Comparison of ENCODE assay signal across 8 cellular contexts in genomic region chr3:123757281-123757940, GRCh38.
DNase-seq lines count a peak whose midpoint lies in the region; ATAC-seq, FAIRE-seq and TF ChIP-seq lines count a peak whose summit lies in the region.

No MANE protein-coding gene starts in this region.

- 88% methylated on average over 5 of the region's 5 CpGs for WGBS in HepG2 (ENCODE audit: low lambda C conversion rate)
- WGBS in aorta, 2 donors, result 62 to 65% methylated on average over 5 of the region's 5 CpGs

- no peak overlapping the region for H2AFZ ChIP-seq in HepG2 (ENCODE audit: low read length)

- H4K20me1 ChIP-seq in HepG2 (ENCODE audit: insufficient read depth, low read length), result no peaks in the 10 kb centered on the region

- H3K9ac ChIP-seq in HepG2 (ENCODE audit: insufficient read depth, low read depth, low read length), result peak overlapping the region; percentile 36

- CTCF ChIA-PET in HepG2 (lab: Yijun Ruan, JAX; ENCODE audit: low intra/inter-chr PET ratio, low total read pairs), result no interaction called here

- BruUV-seq in HepG2 (replicated peaks; lab: Mats Ljungman, UMichigan), result no TSS peak

- no peak for TF ChIP-seq EP300 in HepG2 (IDR thresholded peaks at IDR 0.05; ENCODE audit: low read depth in 2 of 2, low read length in 2 of 2)
- TF ChIP-seq EP300 in HepG2 (CRISPR knock-in tag; IDR thresholded peaks at IDR 0.05; ENCODE audit: borderline replicate concordance), result no peak

- ATAC-seq in Right ventricle myocardium superior (ENCODE audit: poor library complexity) (peak; percentile 77), HepG2 (no peak), aorta (ENCODE audit: low FRiP score) (peak; percentile 37), GM21528 (IDR thresholded peaks at IDR 0.05; ENCODE audit: low FRiP score, unreplicated experiment) (no peak)

- POLR2A ChIA-PET in HepG2 (lab: Yijun Ruan, JAX), result no interaction called here

- H3K27ac ChIP-seq in HepG2 (ENCODE audit: extremely low read length, insufficient read depth, low read length) (peak overlapping the region; percentile 90), aorta (ENCODE audit: low read depth in 1 of 2, low read length in 2 of 2) (peak overlapping the region; percentile 23 to 78)

- H3K27me3 ChIP-seq in HepG2 (ENCODE audit: control insufficient read depth in 1 of 2, insufficient read depth in 2 of 2, low read length in 2 of 2) (no peaks in the 10 kb centered on the region), aorta (ENCODE audit: control insufficient read depth in 1 of 2, insufficient read depth in 2 of 2, low read length in 1 of 2) (no peaks in the 10 kb centered on the region)

- no peak overlapping the region; a peak in 1 of 6 replicates for H3K4me3 ChIP-seq in HepG2 (replicated peaks in 1 of 3; ENCODE audit: insufficient read depth in 1 of 3, low read depth in 2 of 3, low read length in 3 of 3)
- no peak overlapping the region for H3K4me3 ChIP-seq in aorta (ENCODE audit: low read length in 2 of 2)

- in situ Hi-C loops in HepG2 (cut with HindIII; ENCODE audit: extremely low pct_ligation_motif_present, low pct_unique_long_range_greater_than_20kb), result loop anchor here (5.0 kb wide), 1 partner anchor 45 kb away; no protein-coding TSS in a partner anchor

- peak overlapping the region; percentile 60 for H3K4me2 ChIP-seq in HepG2 (ENCODE audit: low read depth, low read length)

- no peak for TF ChIP-seq POLR2A in HepG2 (IDR thresholded peaks at IDR 0.05; ENCODE audit: insufficient read depth in 1 of 2, low read depth in 2 of 2, low read length in 2 of 2)

- H3K9me3 ChIP-seq in HepG2 (ENCODE audit: low read length), result no peaks in the 10 kb centered on the region
- H3K9me3 ChIP-seq in aorta (ENCODE audit: control insufficient read depth, low read length), result no peaks in the 10 kb centered on the region

- H3K4me1 ChIP-seq in HepG2 (ENCODE audit: insufficient read depth, low read length) (peaks cover 89% of the 10 kb centered on the region), aorta (ENCODE audit: control insufficient read depth in 1 of 2, insufficient read depth in 2 of 2, low read length in 2 of 2) (peaks cover 9 to 16% of the 10 kb centered on the region in 2 donors)

- H3K36me3 ChIP-seq in HepG2 (replicated peaks in 1 of 2; ENCODE audit: control insufficient read depth in 1 of 2, insufficient read depth in 2 of 2, low read length in 2 of 2) (no peaks in the 10 kb centered on the region), aorta (ENCODE audit: control insufficient read depth in 1 of 2, insufficient read depth in 2 of 2, low read length in 1 of 2) (no peaks in the 10 kb centered on the region)

- TF ChIP-seq CTCF in HepG2 (CRISPR knock-in tag; IDR thresholded peaks at IDR 0.05), result no peak

- DNase-seq in Right ventricle myocardium superior (peak; percentile 84), cardiac septum (ENCODE audit: low spot score) (no peak), UCSD-AML1 (lab: John Stamatoyannopoulos, UW; ENCODE audit: unreplicated experiment) (peak; percentile 73), HepG2 (ENCODE audit: low spot score) (no peak), aorta (peak in 1 of 2 donors; percentile 88), HPDE6-E6E7 (ENCODE audit: extremely low spot score) (no peak), HCEC 1CT (no peak)

- intact Hi-C loops in Right ventricle myocardium superior (cut with DNase I), result no loop called here
- intact Hi-C loops in cardiac septum (cut with DNase I), result no loop called here
- intact Hi-C loops in HepG2 (cut with micrococcal nuclease; ENCODE audit: unreplicated experiment), result loop anchor here (10.0 kb wide), 1 partner anchor 207 kb away; the partner anchor contains the start of gene CCDC14
- intact Hi-C loops in aorta (cut with DNase I), result loop anchor here in 1 of 2 donors (5.0 kb wide), 1 partner anchor 125 kb away; the partner anchor contains the start of gene MYLK

- no peak for FAIRE-seq in HepG2 (lab: Jason Lieb, UNC)

- no peak for TF ChIP-seq RAD21 in HepG2 (CRISPR knock-in tag; IDR thresholded peaks at IDR 0.05)

- peaks cover 19% of the 10 kb centered on the region for H3K79me2 ChIP-seq in HepG2 (ENCODE audit: insufficient read depth, low read length)

TF ChIP-seq in HepG2, 621 proteins besides CTCF, POLR2A, EP300 and RAD21 (continues in another document):
- TF ChIP-seq MAFK (conservative IDR thresholded peaks at IDR 0.05 in 1 of 2, IDR thresholded peaks at IDR 0.05 in 1 of 2; ENCODE audit: low read length in 2 of 2) (peak; percentile 77 to 89), U2AF2 (IDR thresholded peaks at IDR 0.05; ENCODE audit: low read depth, low read length) (no peak), MAFF (IDR thresholded peaks at IDR 0.05; ENCODE audit: low read depth, low read length) (peak; percentile 78), ZNF782 (CRISPR knock-in tag; IDR thresholded peaks at IDR 0.05; ENCODE audit: borderline replicate concordance) (no peak), MYNN (CRISPR knock-in tag; IDR thresholded peaks at IDR 0.05; ENCODE audit: low read depth) (no peak), ZSCAN12 (CRISPR knock-in tag; IDR thresholded peaks at IDR 0.05) (no peak), ZHX2 (IDR thresholded peaks at IDR 0.05; ENCODE audit: low read depth) (no peak), ZHX2 (CRISPR knock-in tag; IDR thresholded peaks at IDR 0.05; ENCODE audit: borderline replicate concordance) (no peak), FOSL2 (CRISPR knock-in tag; IDR thresholded peaks at IDR 0.05) (no peak), FIP1L1 (IDR thresholded peaks at IDR 0.05; ENCODE audit: borderline replicate concordance, insufficient read depth, low read depth, low read length) (no peak), ZNF687 (CRISPR knock-in tag; IDR thresholded peaks at IDR 0.05) (peak; percentile 51), GATAD2A (CRISPR knock-in tag; IDR thresholded peaks at IDR 0.05) (no peak), SNAPC2 (CRISPR knock-in tag; IDR thresholded peaks at IDR 0.05) (no peak), CEBPB (IDR thresholded peaks at IDR 0.05; ENCODE audit: borderline replicate concordance, low read depth, low read length) (no peak)

Comparison
In these comparisons a context has a peak if more than half of its experiments do, and no peak if none do; other contexts are left out.
1. DNase-seq: peak in Right ventricle myocardium superior (single experiment) and UCSD-AML1 (single experiment); none in cardiac septum (single experiment), HepG2 (single experiment), HPDE6-E6E7 (single experiment) and HCEC 1CT (single experiment).
2. ATAC-seq: peak in Right ventricle myocardium superior (single experiment) and aorta (single experiment); none in HepG2 (single experiment) and GM21528 (single experiment).